35 cellular contexts compared by ENCODE assay signal in the genomic region with DNA sequence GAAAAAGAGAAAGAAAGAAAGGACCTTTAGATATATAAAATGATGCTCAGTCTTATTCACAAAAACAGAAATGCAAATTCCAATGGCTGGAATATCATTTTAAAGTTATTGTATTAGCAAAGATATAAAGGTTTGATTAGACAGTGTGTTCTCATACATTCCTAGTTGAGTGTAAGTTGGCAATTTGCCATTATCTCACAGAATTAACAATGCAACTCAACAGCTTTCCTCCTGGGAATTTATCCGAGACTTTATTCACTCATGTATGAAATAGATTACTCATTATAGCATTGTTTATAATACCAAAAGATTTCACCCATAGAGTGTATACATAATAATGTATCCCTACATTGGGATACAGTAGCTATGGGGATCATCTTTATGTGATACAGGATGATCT. TPM values are rescaled to one million over a fixed set of nuclear protein-coding genes. Genes with fewer than 3 reads are reported as not detected.
DNase-seq lines count a peak whose midpoint lies in the region; ATAC-seq and TF ChIP-seq lines count a peak whose summit lies in the region.
"Had no signal": no experiment of that assay in that cellular context is flagged by ENCODE, and none has a peak within 500 bp of the region (broad histone marks: within the 10 kb centered on the region; RNA-seq: fewer than 3 reads in every experiment).

No MANE protein-coding gene starts in this region.

- no peak for TF ChIP-seq EP300 in tibial nerve (IDR thresholded peaks at IDR 0.05)

- no peaks in the 10 kb centered on the region for H3K9me3 ChIP-seq in tibial nerve
- H3K9me3 ChIP-seq: esophagus muscularis mucosa, gastrocnemius medialis, mucosa of descending colon, SJSA1, thoracic aorta had no signal

- TF ChIP-seq POLR2A in tibial nerve (IDR thresholded peaks at IDR 0.05): no peak

- H3K4me1 ChIP-seq in tibial nerve: no peaks in the 10 kb centered on the region
- H3K4me1 ChIP-seq: gastrocnemius medialis, SJSA1 had no signal

- H3K27me3 ChIP-seq in tibial nerve: no peaks in the 10 kb centered on the region
- H3K27me3 ChIP-seq: esophagus muscularis mucosa, gastrocnemius medialis, hepatocyte, SJSA1 had no signal

- no peak overlapping the region for H3K27ac ChIP-seq in tibial nerve
- H3K27ac ChIP-seq: esophagus muscularis mucosa, gastrocnemius medialis, hepatocyte, HL-60, RWPE1, SJSA1, thoracic aorta had no signal

- WGBS in tibial nerve, 2 donors: 30 to 33% methylated on average over 1 of the region's 1 CpG

- DNase-seq in NCI-H82 (lab: John Stamatoyannopoulos, UW): peak; percentile 4
- no peak for DNase-seq in NCI-H82 treated with DMSO at 0.1 percent for 48 hours (lab: John Stamatoyannopoulos, UW; ENCODE audit: unreplicated experiment)
- peak; percentile 15 for DNase-seq in NCI-H2171 (lab: John Stamatoyannopoulos, UW)
- peak; percentile 38 to 85 for DNase-seq in dermis microvascular lymphatic vessel endothelial cell (ENCODE audit: low read depth in 2 of 2)
- peak; percentile 40 for DNase-seq in pulmonary artery endothelial cell (ENCODE audit: low read depth, low spot score)
- no peak for DNase-seq in tibial nerve (ENCODE audit: low spot score in 2 of 2)
- DNase-seq in NCI-H187 (lab: John Stamatoyannopoulos, UW): no peak
- DNase-seq: ACHN; activated CD4-positive, alpha-beta T cell treated with anti-CD3 and anti-CD28 coated beads, Interleukin-2, amount 50 U/mL, for 1 hour; activated effector memory CD4-positive, alpha-beta T cell treated with Interleukin-2 at 50 U/mL for 16 hours; activated T-cell treated with anti-CD3 and anti-CD28 coated beads, Interleukin-2, amount 50 U/mL, for 1 hour; CD4-positive, alpha-beta memory T cell; effector CD8-positive, alpha-beta T cell; EL; gastrocnemius medialis; H7; left cardiac atrium; mucosa of descending colon; natural killer cell; NCI-H1436; NCI-H526 treated with DMSO at 0.1 percent for 48 hours; nucleus accumbens; stimulated activated CD8-positive, alpha-beta memory T cell treated with anti-CD3 and anti-CD28 coated beads, Interleukin-4, amount 100 ng/mL, for 48 hours; stimulated activated naive CD8-positive, alpha-beta T cell treated with anti-CD3 and anti-CD28 coated beads, Interleukin-15, amount 100 ng/mL, for 72 hours; T-helper 1 cell had no signal

- ATAC-seq in GM21360 (IDR thresholded peaks at IDR 0.05; ENCODE audit: unreplicated experiment): no peak
- ATAC-seq: gastrocnemius medialis; left cardiac atrium; mucosa of descending colon; natural killer cell; sciatic nerve; stimulated activated naive CD8-positive, alpha-beta T cell treated with anti-CD3 and anti-CD28 coated beads, Interleukin-15, amount 100 ng/mL, for 72 hours; WTC11 had no signal

- TF ChIP-seq CTCF in tibial nerve (IDR thresholded peaks at IDR 0.05): no peak

- H3K36me3 ChIP-seq in tibial nerve: no peaks in the 10 kb centered on the region
- H3K36me3 ChIP-seq: esophagus muscularis mucosa, gastrocnemius medialis, SJSA1, thoracic aorta had no signal

- H3K4me3 ChIP-seq in tibial nerve: no peak overlapping the region
- H3K4me3 ChIP-seq: esophagus muscularis mucosa, gastrocnemius medialis, hepatocyte, lung, mucosa of descending colon, SJSA1, thoracic aorta had no signal

RNA-seq across cellular contexts. Expression of a gene that starts 27.1 kb away (rescaled TPM):
- total RNA-seq in dermis microvascular lymphatic vessel endothelial cell (1.9 and 8.1 TPM in 2 replicates), pulmonary artery endothelial cell (9.4 and 19.3 TPM in 2 replicates), tibial nerve (10 to 100 TPM; 10.2 to 15.3 (median 14.5) TPM)

RNA-seq across cellular contexts. Expression of a gene that starts 34.7 kb away (rescaled TPM):
- total RNA-seq in dermis microvascular lymphatic vessel endothelial cell (76.6 and 85.2 TPM in 2 replicates), pulmonary artery endothelial cell (88.4 and 127 TPM in 2 replicates), tibial nerve (10 to 100 TPM; 15.7 to 39.9 (median 25.4) TPM)

Comparison
In these comparisons a context has a peak if more than half of its experiments do, and no peak if none do; other contexts are left out.
1. DNase-seq: peak in NCI-H82 (single experiment), NCI-H2171 (single experiment), dermis microvascular lymphatic vessel endothelial cell (2 of 2) and pulmonary artery endothelial cell (single experiment); none in NCI-H82 treated with DMSO at 0.1 percent for 48 hours (single experiment), tibial nerve (0 of 2) and NCI-H187 (0 of 2).